In the genomic region with DNA sequence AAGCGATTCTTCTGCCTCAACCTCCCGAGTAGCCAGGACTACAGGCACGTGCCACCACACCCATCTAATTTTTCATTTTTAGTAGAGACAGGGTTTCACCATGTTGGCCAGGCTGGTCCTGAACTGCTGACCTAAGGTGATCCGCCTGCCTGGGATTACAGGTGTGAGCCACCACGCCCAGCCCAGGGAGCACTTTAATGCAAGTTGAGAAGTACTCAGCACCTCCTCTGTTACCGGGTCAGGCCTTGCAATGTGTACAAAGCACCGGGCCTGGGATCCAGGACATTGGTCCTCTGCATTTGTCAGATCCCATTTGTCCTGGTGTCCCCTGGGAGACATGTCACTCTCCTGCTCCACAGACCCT, we compare ENCODE assay signal across 11 cellular contexts.
DNase-seq lines count a peak whose midpoint lies in the region; ATAC-seq and TF ChIP-seq lines count a peak whose summit lies in the region.
"Had no signal": no experiment of that assay in that cellular context is flagged by ENCODE, and none has a peak within 500 bp of the region (broad histone marks: within the 10 kb centered on the region; RNA-seq: fewer than 3 reads in every experiment).

No MANE protein-coding gene starts in this region.

- no peak overlapping the region for H3K4me3 ChIP-seq in right atrium auricular region
- no peak overlapping the region for H3K4me3 ChIP-seq in parathyroid adenoma (ENCODE audit: low read depth, low read length)
- H3K4me3 ChIP-seq in vagina, result no peak overlapping the region

- TF ChIP-seq CTCF in right atrium auricular region (IDR thresholded peaks at IDR 0.05) (no peak), chondrocyte (IDR thresholded peaks at IDR 0.05) (no peak), parathyroid adenoma (IDR thresholded peaks at IDR 0.05) (no peak), vagina (IDR thresholded peaks at IDR 0.05) (no peak)

- H3K9me3 ChIP-seq in right atrium auricular region, result no peaks in the 10 kb centered on the region
- H3K9me3 ChIP-seq in parathyroid adenoma (ENCODE audit: control insufficient read depth, low read length), result no peaks in the 10 kb centered on the region
- no peaks in the 10 kb centered on the region for H3K9me3 ChIP-seq in vagina

- no peaks in the 10 kb centered on the region for H3K36me3 Mint-ChIP-seq in chondrocyte (ENCODE audit: low read depth)

- no peaks in the 10 kb centered on the region for H3K79me2 ChIP-seq in parathyroid adenoma

- H3K27ac ChIP-seq in right atrium auricular region (peak overlapping the region; percentile 87 to 96), parathyroid adenoma (peak overlapping the region; percentile 39), vagina (peak overlapping the region; percentile 86)

- DNase-seq in right atrium auricular region (ENCODE audit: low spot score) (no peak), left ventricle myocardium superior (no peak), chondrocyte (ENCODE audit: low spot score) (no peak), vagina (ENCODE audit: extremely low spot score in 2 of 2) (no peak), MV-4-11 (lab: John Stamatoyannopoulos, UW) (no peak)
- DNase-seq in activated naive CD4-positive, alpha-beta T cell (lab: John Stamatoyannopoulos, UW), result no peak
- DNase-seq in stimulated activated CD4-positive, alpha-beta T cell treated with anti-CD3 and anti-CD28 coated beads, Interleukin-4, amount 100 ng/mL, for 1 hour, result no peak
- DNase-seq: NCI-H146 had no signal

- H3K36me3 ChIP-seq in right atrium auricular region (no peaks in the 10 kb centered on the region), parathyroid adenoma (ENCODE audit: control insufficient read depth, insufficient read depth, low read length) (no peaks in the 10 kb centered on the region), vagina (no peaks in the 10 kb centered on the region)

- H3K4me3 Mint-ChIP-seq in chondrocyte (ENCODE audit: unreplicated experiment), result no peak overlapping the region

- H3K4me1 ChIP-seq in right atrium auricular region, result peaks cover 0 to 59% of the 10 kb centered on the region in 2 donors
- H3K4me1 ChIP-seq in parathyroid adenoma, result peaks cover 13% of the 10 kb centered on the region
- peaks cover 74% of the 10 kb centered on the region for H3K4me1 ChIP-seq in vagina

- H3K27ac Mint-ChIP-seq in chondrocyte (ENCODE audit: unreplicated experiment), result peak overlapping the region; percentile 89

- no peak overlapping the region for H3K9ac ChIP-seq in parathyroid adenoma

- H3K4me2 ChIP-seq in parathyroid adenoma (ENCODE audit: low read length), result no peak overlapping the region

- no peak for TF ChIP-seq POLR2A in vagina (IDR thresholded peaks at IDR 0.05)

- intact Hi-C loops in left ventricle myocardium superior (cut with micrococcal nuclease), result loop anchor here (10.0 kb wide), 1 partner anchor 380 kb away; no protein-coding TSS in a partner anchor
- intact Hi-C loops in vagina (cut with DNase I), result loop anchor here (10.0 kb wide), 1 partner anchor 450 kb away; no protein-coding TSS in a partner anchor

- no peak overlapping the region for H2AFZ ChIP-seq in parathyroid adenoma

- H3K27me3 Mint-ChIP-seq in chondrocyte (ENCODE audit: low read depth), result no peaks in the 10 kb centered on the region

- peaks cover 6% of the 10 kb centered on the region for H3K9me3 Mint-ChIP-seq in chondrocyte (ENCODE audit: low read depth)
- H3K9me3 Mint-ChIP-seq: T-helper 2 cell treated with Interferon-gamma antibody and Interleukin-4, amounts not matched to agents 5 μg/mL and 100 μg/mL, for 36 hours had no signal

- peaks cover 82% of the 10 kb centered on the region for H3K4me1 Mint-ChIP-seq in chondrocyte (ENCODE audit: low read depth)

- H3K27me3 ChIP-seq in right atrium auricular region (no peaks in the 10 kb centered on the region), parathyroid adenoma (ENCODE audit: control insufficient read depth, insufficient read depth, low read length) (no peaks in the 10 kb centered on the region), vagina (no peaks in the 10 kb centered on the region)

- no peak for ATAC-seq in left ventricle myocardium superior
- ATAC-seq: left colon had no signal

Comparison
In these comparisons a context has a peak if more than half of its experiments do, and no peak if none do; other contexts are left out.
1. H3K27ac ChIP-seq: peak in every context shown above with its lines; median percentile 92 in right atrium auricular region; 86 in vagina; 39 in parathyroid adenoma.